In genomic region chr4:73438048-73438447, GRCh38 we compare ENCODE assay signal across 1 cellular context.
TF ChIP-seq lines count a peak whose summit lies in the region.

No MANE protein-coding gene starts in this region.

TF ChIP-seq in HepG2, 621 proteins besides CTCF, POLR2A, EP300 and RAD21 (continues in another document):
- no peak for TF ChIP-seq AGO1 (IDR thresholded peaks at IDR 0.05; ENCODE audit: low read depth, low read length, poor library complexity, severe bottlenecking)
- no peak for TF ChIP-seq SAP130 (CRISPR knock-in tag; IDR thresholded peaks at IDR 0.05; ENCODE audit: low read depth)
- TF ChIP-seq ZNF3 (CRISPR knock-in tag; IDR thresholded peaks at IDR 0.05): no peak
- TF ChIP-seq, protein P1, sequence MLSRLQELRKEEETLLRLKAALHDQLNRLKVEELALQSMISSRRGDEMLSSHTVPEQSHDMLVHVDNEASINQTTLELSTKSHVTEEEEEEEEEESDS (CRISPR knock-in tag; IDR thresholded peaks at IDR 0.05; ENCODE audit: borderline replicate concordance): 0 out of 2 replicates have a peak, but pooled peaks have one; percentile 17
- no peak for TF ChIP-seq PHF20 (CRISPR knock-in tag; IDR thresholded peaks at IDR 0.05)
- peak; percentile 87; the same call in 1 of the 2 replicates for TF ChIP-seq MLLT10 (CRISPR knock-in tag; IDR thresholded peaks at IDR 0.05)
- no peak for TF ChIP-seq RBAK (CRISPR knock-in tag; IDR thresholded peaks at IDR 0.05)
- no peak for TF ChIP-seq GPBP1L1 (CRISPR knock-in tag; IDR thresholded peaks at IDR 0.05)
- TF ChIP-seq JARID2 (CRISPR knock-in tag; IDR thresholded peaks at IDR 0.05; ENCODE audit: insufficient replicate concordance): no peak
- no peak for TF ChIP-seq ZBTB8A (CRISPR knock-in tag; IDR thresholded peaks at IDR 0.05; ENCODE audit: borderline replicate concordance, low read depth)
- no peak for TF ChIP-seq RCOR2 (CRISPR knock-in tag; IDR thresholded peaks at IDR 0.05)
- no peak for TF ChIP-seq SRSF9 (IDR thresholded peaks at IDR 0.05; ENCODE audit: borderline replicate concordance, insufficient read depth, low read depth, low read length, poor library complexity, severe bottlenecking)
- TF ChIP-seq DRAP1 (CRISPR knock-in tag; IDR thresholded peaks at IDR 0.05): no peak
- no peak; the same call in 1 of the 2 replicates for TF ChIP-seq AFF4 (CRISPR knock-in tag; IDR thresholded peaks at IDR 0.05)
- TF ChIP-seq TOPORS (CRISPR knock-in tag; IDR thresholded peaks at IDR 0.05): no peak
- no peak for TF ChIP-seq ZBTB43 (CRISPR knock-in tag; conservative IDR thresholded peaks at IDR 0.05)
- TF ChIP-seq ZBTB7A (CRISPR knock-in tag; IDR thresholded peaks at IDR 0.05): no peak
- TF ChIP-seq, protein P2, sequence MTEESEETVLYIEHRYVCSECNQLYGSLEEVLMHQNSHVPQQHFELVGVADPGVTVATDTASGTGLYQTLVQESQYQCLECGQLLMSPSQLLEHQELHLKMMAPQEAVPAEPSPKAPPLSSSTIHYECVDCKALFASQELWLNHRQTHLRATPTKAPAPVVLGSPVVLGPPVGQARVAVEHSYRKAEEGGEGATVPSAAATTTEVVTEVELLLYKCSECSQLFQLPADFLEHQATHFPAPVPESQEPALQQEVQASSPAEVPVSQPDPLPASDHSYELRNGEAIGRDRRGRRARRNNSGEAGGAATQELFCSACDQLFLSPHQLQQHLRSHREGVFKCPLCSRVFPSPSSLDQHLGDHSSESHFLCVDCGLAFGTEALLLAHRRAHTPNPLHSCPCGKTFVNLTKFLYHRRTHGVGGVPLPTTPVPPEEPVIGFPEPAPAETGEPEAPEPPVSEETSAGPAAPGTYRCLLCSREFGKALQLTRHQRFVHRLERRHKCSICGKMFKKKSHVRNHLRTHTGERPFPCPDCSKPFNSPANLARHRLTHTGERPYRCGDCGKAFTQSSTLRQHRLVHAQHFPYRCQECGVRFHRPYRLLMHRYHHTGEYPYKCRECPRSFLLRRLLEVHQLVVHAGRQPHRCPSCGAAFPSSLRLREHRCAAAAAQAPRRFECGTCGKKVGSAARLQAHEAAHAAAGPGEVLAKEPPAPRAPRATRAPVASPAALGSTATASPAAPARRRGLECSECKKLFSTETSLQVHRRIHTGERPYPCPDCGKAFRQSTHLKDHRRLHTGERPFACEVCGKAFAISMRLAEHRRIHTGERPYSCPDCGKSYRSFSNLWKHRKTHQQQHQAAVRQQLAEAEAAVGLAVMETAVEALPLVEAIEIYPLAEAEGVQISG (CRISPR knock-in tag; IDR thresholded peaks at IDR 0.05): no peak
- no peak for TF ChIP-seq STAG1 (CRISPR knock-in tag; IDR thresholded peaks at IDR 0.05)
- TF ChIP-seq NFE2L1 (CRISPR knock-in tag; IDR thresholded peaks at IDR 0.05; ENCODE audit: borderline replicate concordance): no peak
- 0 out of 2 replicates have a peak, but pooled peaks have one; percentile 10 for TF ChIP-seq PAF1 (CRISPR knock-in tag; IDR thresholded peaks at IDR 0.05)
- TF ChIP-seq HDAC6 (IDR thresholded peaks at IDR 0.05; ENCODE audit: low read depth, low read length): peak; percentile 83; the same call in 1 of the 2 replicates
- TF ChIP-seq ZNF678 (CRISPR knock-in tag; IDR thresholded peaks at IDR 0.05): no peak
- TF ChIP-seq HDAC1 (CRISPR knock-in tag; IDR thresholded peaks at IDR 0.05): no peak
- TF ChIP-seq, protein P3, sequence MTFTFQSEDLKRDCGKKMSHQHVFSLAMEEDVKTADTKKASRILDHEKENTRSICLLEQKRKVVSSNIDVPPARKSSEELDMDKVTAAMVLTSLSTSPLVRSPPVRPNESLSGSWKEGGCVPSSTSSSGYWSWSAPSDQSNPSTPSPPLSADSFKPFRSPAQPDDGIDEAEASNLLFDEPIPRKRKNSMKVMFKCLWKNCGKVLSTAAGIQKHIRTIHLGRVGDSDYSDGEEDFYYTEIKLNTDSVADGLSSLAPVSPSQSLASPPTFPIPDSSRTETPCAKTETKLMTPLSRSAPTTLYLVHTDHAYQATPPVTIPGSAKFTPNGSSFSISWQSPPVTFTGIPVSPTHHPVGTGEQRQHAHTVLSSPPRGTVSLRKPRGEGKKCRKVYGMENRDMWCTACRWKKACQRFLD (CRISPR knock-in tag; IDR thresholded peaks at IDR 0.05; ENCODE audit: borderline replicate concordance): no peak
- TF ChIP-seq REST (IDR thresholded peaks at IDR 0.05; ENCODE audit: borderline replicate concordance in 1 of 2, low read depth in 1 of 2, low read length in 2 of 2): peak in 1 of 2 experiments; percentile 47; a peak in 1 of 4 replicates
- TF ChIP-seq POLR2AphosphoS5 (IDR thresholded peaks at IDR 0.05; ENCODE audit: low read depth, low read length): peak; percentile 74
- 0 out of 2 replicates have a peak, but pooled peaks have one; percentile 7 for TF ChIP-seq MXD4 (CRISPR knock-in tag; IDR thresholded peaks at IDR 0.05)
- no peak for TF ChIP-seq MYNN (CRISPR knock-in tag; IDR thresholded peaks at IDR 0.05; ENCODE audit: low read depth)
- no peak for TF ChIP-seq MIXL1 (CRISPR knock-in tag; IDR thresholded peaks at IDR 0.05)
- no peak for TF ChIP-seq ZNF720 (CRISPR knock-in tag; IDR thresholded peaks at IDR 0.05)
- TF ChIP-seq, protein P4, sequence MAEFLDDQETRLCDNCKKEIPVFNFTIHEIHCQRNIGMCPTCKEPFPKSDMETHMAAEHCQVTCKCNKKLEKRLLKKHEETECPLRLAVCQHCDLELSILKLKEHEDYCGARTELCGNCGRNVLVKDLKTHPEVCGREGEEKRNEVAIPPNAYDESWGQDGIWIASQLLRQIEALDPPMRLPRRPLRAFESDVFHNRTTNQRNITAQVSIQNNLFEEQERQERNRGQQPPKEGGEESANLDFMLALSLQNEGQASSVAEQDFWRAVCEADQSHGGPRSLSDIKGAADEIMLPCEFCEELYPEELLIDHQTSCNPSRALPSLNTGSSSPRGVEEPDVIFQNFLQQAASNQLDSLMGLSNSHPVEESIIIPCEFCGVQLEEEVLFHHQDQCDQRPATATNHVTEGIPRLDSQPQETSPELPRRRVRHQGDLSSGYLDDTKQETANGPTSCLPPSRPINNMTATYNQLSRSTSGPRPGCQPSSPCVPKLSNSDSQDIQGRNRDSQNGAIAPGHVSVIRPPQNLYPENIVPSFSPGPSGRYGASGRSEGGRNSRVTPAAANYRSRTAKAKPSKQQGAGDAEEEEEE (CRISPR knock-in tag; IDR thresholded peaks at IDR 0.05; ENCODE audit: borderline replicate concordance): no peak
- TF ChIP-seq MATR3 (CRISPR knock-in tag; IDR thresholded peaks at IDR 0.05): no peak
- TF ChIP-seq DDIT3 (CRISPR knock-in tag; IDR thresholded peaks at IDR 0.05): 0 out of 2 replicates have a peak, but pooled peaks have one; percentile 34
